Comparison of ENCODE assay signal across 24 cellular contexts in genomic region chr3:62531981-62532380, GRCh38.
A peak's percentile ranks its signal among the peaks of the same experiment; 100 is the strongest.
DNase-seq lines count a peak whose midpoint lies in the region; ATAC-seq and TF ChIP-seq lines count a peak whose summit lies in the region.
"Had no signal": no experiment of that assay in that cellular context is flagged by ENCODE, and none has a peak within 500 bp of the region (broad histone marks: within the 10 kb centered on the region; RNA-seq: fewer than 3 reads in every experiment).

No MANE protein-coding gene starts in this region.

- H3K4me2 ChIP-seq in mammary epithelial cell (ENCODE audit: insufficient read depth, low read depth, low read length), result no peak overlapping the region
- H3K4me2 ChIP-seq: BLaER1 had no signal

- H3K79me2 ChIP-seq in mammary epithelial cell (ENCODE audit: insufficient read depth, low read length), result no peaks in the 10 kb centered on the region

- dilution Hi-C loops in mammary epithelial cell (cut with HindIII; ENCODE audit: low sequenced_read_pairs), result no loop called here

- H2AFZ ChIP-seq in mammary epithelial cell (ENCODE audit: low read depth, low read length), result no peak overlapping the region

- H3K27me3 ChIP-seq in mammary epithelial cell (ENCODE audit: insufficient read depth, low read length), result peaks cover 2% of the 10 kb centered on the region
- H3K27me3 ChIP-seq in breast epithelium, result no peaks in the 10 kb centered on the region
- H3K27me3 ChIP-seq: BE2C, BLaER1 had no signal

- H3K9me3 ChIP-seq in mammary epithelial cell (replicated peaks; ENCODE audit: insufficient read depth, low read length), result no peaks in the 10 kb centered on the region
- no peaks in the 10 kb centered on the region for H3K9me3 ChIP-seq in breast epithelium
- H3K9me3 ChIP-seq: BE2C, BLaER1 had no signal

- DNase-seq in mammary epithelial cell (no peak), breast epithelium (ENCODE audit: low spot score in 2 of 2) (no peak), occipital lobe (lab: John Stamatoyannopoulos, UW) (peak; percentile 2)
- DNase-seq in activated naive CD8-positive, alpha-beta T cell treated with anti-CD3 and anti-CD28 coated beads for 36 hours, result no peak
- DNase-seq: 8988T; ACHN; BE2C; C1 segment of cervical spinal cord; CD4-positive, alpha-beta memory T cell; CD4-positive, CD25-positive, alpha-beta regulatory T cell; CD8-positive, alpha-beta memory T cell; COR-L47; DMS 273 treated with DMSO at 0.1 percent for 48 hours; DMS153; DMS53; DMS79; DND-41; EL; GDM1 had no signal

- no peak overlapping the region for H3K27ac Mint-ChIP-seq in activated naive CD8-positive, alpha-beta T cell treated with anti-CD3 and anti-CD28 coated beads for 36 hours
- H3K27ac Mint-ChIP-seq: CD14-positive monocyte; CD4-positive, alpha-beta memory T cell; CD4-positive, CD25-positive, alpha-beta regulatory T cell had no signal

- no TSS peak for BruUV-seq in mammary epithelial cell (replicated peaks; lab: Mats Ljungman, UMichigan)

- CTCF ChIA-PET in mammary epithelial cell (lab: Charles Lee; ENCODE audit: low non-redundant PET), result no interaction called here

- ATAC-seq in HG03095 (IDR thresholded peaks at IDR 0.05; ENCODE audit: unreplicated experiment), result no peak
- ATAC-seq: GM12878 had no signal

- no peak overlapping the region for H3K4me3 ChIP-seq in mammary epithelial cell (replicated peaks in 1 of 3; ENCODE audit: insufficient read depth in 1 of 3, low read depth in 2 of 3, low read length in 3 of 3)
- H3K4me3 ChIP-seq in breast epithelium, result no peak overlapping the region
- H3K4me3 ChIP-seq: BLaER1, GM12878 had no signal

- TF ChIP-seq POLR2A in breast epithelium (IDR thresholded peaks at IDR 0.05), result no peak

- TF ChIP-seq CTCF in mammary epithelial cell (conservative IDR thresholded peaks at IDR 0.05 in 1 of 2, IDR thresholded peaks at IDR 0.05 in 1 of 2; ENCODE audit: extremely low read depth in 1 of 2, insufficient read depth in 1 of 2, low read depth in 1 of 2, low read length in 2 of 2) (no peak), breast epithelium (IDR thresholded peaks at IDR 0.05) (no peak)

- H3K36me3 ChIP-seq in mammary epithelial cell (ENCODE audit: insufficient read depth, low read length) (no peaks in the 10 kb centered on the region), breast epithelium (no peaks in the 10 kb centered on the region)
- H3K36me3 ChIP-seq: BE2C, BLaER1 had no signal

- H3K9me3 Mint-ChIP-seq in activated naive CD8-positive, alpha-beta T cell treated with anti-CD3 and anti-CD28 coated beads for 36 hours, result peaks cover 1% of the 10 kb centered on the region
- H3K9me3 Mint-ChIP-seq: CD14-positive monocyte had no signal

- in situ Hi-C loops in mammary epithelial cell (cut with MboI; ENCODE audit: low sequenced_read_pairs in 2 of 2), result no loop called here

- H3K4me1 Mint-ChIP-seq in activated naive CD8-positive, alpha-beta T cell treated with anti-CD3 and anti-CD28 coated beads for 36 hours, result no peaks in the 10 kb centered on the region
- H3K4me1 Mint-ChIP-seq: CD14-positive monocyte; CD4-positive, alpha-beta memory T cell; CD4-positive, CD25-positive, alpha-beta regulatory T cell; CD8-positive, alpha-beta memory T cell had no signal

- no peaks in the 10 kb centered on the region for H3K36me3 Mint-ChIP-seq in activated naive CD8-positive, alpha-beta T cell treated with anti-CD3 and anti-CD28 coated beads for 36 hours
- H3K36me3 Mint-ChIP-seq: CD14-positive monocyte; CD4-positive, alpha-beta memory T cell; CD4-positive, CD25-positive, alpha-beta regulatory T cell; CD8-positive, alpha-beta memory T cell had no signal

- no peaks in the 10 kb centered on the region for H4K20me1 ChIP-seq in mammary epithelial cell (ENCODE audit: insufficient read depth, low read length)
- H4K20me1 ChIP-seq: BLaER1 had no signal

- intact Hi-C loops in mammary epithelial cell (cut with micrococcal nuclease) (no loop called here), breast epithelium (cut with DNase I; ENCODE audit: low total_unique reads) (no loop called here)

- no peak overlapping the region for H3K27ac ChIP-seq in mammary epithelial cell (ENCODE audit: insufficient read depth, low read depth, low read length)
- no peak overlapping the region for H3K27ac ChIP-seq in breast epithelium
- peak overlapping the region; percentile 1 for H3K27ac ChIP-seq in angular gyrus (ENCODE audit: low read depth, low read length)
- H3K27ac ChIP-seq: BLaER1 had no signal

- H3K27me3 Mint-ChIP-seq in activated naive CD8-positive, alpha-beta T cell treated with anti-CD3 and anti-CD28 coated beads for 36 hours, result peaks cover 7% of the 10 kb centered on the region
- H3K27me3 Mint-ChIP-seq: CD4-positive, alpha-beta memory T cell; CD4-positive, CD25-positive, alpha-beta regulatory T cell; CD8-positive, alpha-beta memory T cell had no signal

- no peaks in the 10 kb centered on the region for H3K4me1 ChIP-seq in mammary epithelial cell (ENCODE audit: insufficient read depth, low read length)
- H3K4me1 ChIP-seq in breast epithelium, result no peaks in the 10 kb centered on the region
- H3K4me1 ChIP-seq: BLaER1 had no signal

- no peak overlapping the region for H3K4me3 Mint-ChIP-seq in activated naive CD8-positive, alpha-beta T cell treated with anti-CD3 and anti-CD28 coated beads for 36 hours
- H3K4me3 Mint-ChIP-seq: CD14-positive monocyte; CD4-positive, alpha-beta memory T cell; CD4-positive, CD25-positive, alpha-beta regulatory T cell; CD8-positive, alpha-beta memory T cell had no signal

- peak overlapping the region; percentile 31 for H3K9ac ChIP-seq in mammary epithelial cell (ENCODE audit: insufficient read depth, low read length)
- H3K9ac ChIP-seq: BLaER1 had no signal
